ENCODE assay signal across 21 cellular contexts in the genomic region with DNA sequence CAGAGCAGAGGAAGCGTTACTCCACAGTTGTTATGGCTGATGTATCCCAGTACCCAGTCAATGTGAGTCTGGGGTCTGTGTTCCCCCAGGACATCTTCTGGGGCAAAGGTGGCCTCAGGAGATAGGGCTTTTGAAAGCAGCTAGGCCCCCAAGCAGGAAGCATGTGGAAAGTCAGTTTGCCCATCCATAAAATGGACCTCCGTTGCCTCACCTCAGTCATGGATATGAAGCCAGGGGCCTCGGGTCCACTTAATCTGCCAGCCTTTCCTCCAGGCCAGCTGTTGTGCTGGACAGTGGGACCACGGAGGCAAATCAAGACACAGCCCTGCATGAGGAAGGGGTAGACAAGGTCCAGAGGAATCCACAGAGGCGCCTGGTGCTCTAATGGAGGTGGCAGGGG. TPM values are rescaled to one million over a fixed set of nuclear protein-coding genes. Genes with fewer than 3 reads are reported as not detected.
A peak's percentile ranks its signal among the peaks of the same experiment; 100 is the strongest.
DNase-seq lines count a peak whose midpoint lies in the region; ATAC-seq and TF ChIP-seq lines count a peak whose summit lies in the region.
"Had no signal": no experiment of that assay in that cellular context is flagged by ENCODE, and none has a peak within 500 bp of the region (broad histone marks: within the 10 kb centered on the region; RNA-seq: fewer than 3 reads in every experiment).

No MANE protein-coding gene starts in this region.

- H3K27ac ChIP-seq in vagina, result no peak overlapping the region
- H3K27ac ChIP-seq: heart left ventricle, VCaP had no signal

- no peak for ATAC-seq in stimulated activated effector memory CD8-positive, alpha-beta T cell treated with anti-CD3 and anti-CD28 coated beads, Interleukin-12 subunit alpha, Interleukin-12 subunit beta, amount 100 ng/mL, for 72 hours
- ATAC-seq: GM12878, heart left ventricle, mucosa of descending colon had no signal

- H3K36me3 Mint-ChIP-seq in activated naive CD8-positive, alpha-beta T cell, result peaks cover 2% of the 10 kb centered on the region
- H3K36me3 Mint-ChIP-seq in activated naive CD8-positive, alpha-beta T cell treated with anti-CD3 and anti-CD28 coated beads for 36 hours, result peaks cover 1% of the 10 kb centered on the region
- H3K36me3 Mint-ChIP-seq in activated T-helper 1 cell treated with anti-CD3 and anti-CD28 coated beads, Interleukin-12 subunit alpha, Interleukin-12 subunit beta, Interleukin-2, Interleukin-4 antibody, amounts not matched to agents 30 ng/mL and 10 ng/mL and 1 ng/mL, durations not matched to agents 14 hours and 24 hours and 36 hours (ENCODE audit: low read depth), result no peaks in the 10 kb centered on the region
- H3K36me3 Mint-ChIP-seq in glutamatergic neuron (ENCODE audit: unreplicated experiment), result peaks cover 12% of the 10 kb centered on the region
- no peaks in the 10 kb centered on the region for H3K36me3 Mint-ChIP-seq in stimulated activated effector memory CD8-positive, alpha-beta T cell treated with anti-CD3 and anti-CD28 coated beads, Interleukin-12 subunit alpha, Interleukin-12 subunit beta, amount 100 ng/mL, for 72 hours
- H3K36me3 Mint-ChIP-seq: activated naive CD4-positive, alpha-beta T cell treated with anti-CD3 and anti-CD28 coated beads, Interleukin-2, amount 50 U/mL, for 24 hours had no signal

- TF ChIP-seq CTCF in glutamatergic neuron (IDR thresholded peaks at IDR 0.05; ENCODE audit: partially characterized antibody, unreplicated experiment) (no peak), vagina (IDR thresholded peaks at IDR 0.05) (no peak)

- no peak overlapping the region for H3K4me3 ChIP-seq in vagina
- H3K4me3 ChIP-seq: GM12878, heart left ventricle, mucosa of descending colon had no signal

- peaks cover 27% of the 10 kb centered on the region for H3K27me3 Mint-ChIP-seq in activated naive CD8-positive, alpha-beta T cell
- H3K27me3 Mint-ChIP-seq in activated naive CD8-positive, alpha-beta T cell treated with anti-CD3 and anti-CD28 coated beads for 36 hours, result peaks cover 80% of the 10 kb centered on the region
- peaks cover 25% of the 10 kb centered on the region for H3K27me3 Mint-ChIP-seq in activated T-helper 1 cell treated with anti-CD3 and anti-CD28 coated beads, Interleukin-12 subunit alpha, Interleukin-12 subunit beta, Interleukin-2, Interleukin-4 antibody, amounts not matched to agents 30 ng/mL and 10 ng/mL and 1 ng/mL, durations not matched to agents 14 hours and 24 hours and 36 hours (ENCODE audit: insufficient read depth)
- peaks cover 39% of the 10 kb centered on the region for H3K27me3 Mint-ChIP-seq in glutamatergic neuron (ENCODE audit: unreplicated experiment)

- intact Hi-C loops in activated T-helper 1 cell treated with anti-CD3 and anti-CD28 coated beads, Interleukin-12 subunit alpha, Interleukin-12 subunit beta, Interleukin-2, Interleukin-4 antibody, amounts not matched to agents 30 ng/mL and 10 ng/mL and 1 ng/mL, durations not matched to agents 14 hours and 24 hours and 36 hours (cut with micrococcal nuclease), result no loop called here
- intact Hi-C loops in vagina (cut with DNase I), result no loop called here

- H3K9me3 Mint-ChIP-seq in activated naive CD8-positive, alpha-beta T cell (ENCODE audit: low read depth), result no peaks in the 10 kb centered on the region
- H3K9me3 Mint-ChIP-seq in activated naive CD8-positive, alpha-beta T cell treated with anti-CD3 and anti-CD28 coated beads for 36 hours, result peaks cover 4% of the 10 kb centered on the region
- no peaks in the 10 kb centered on the region for H3K9me3 Mint-ChIP-seq in activated T-helper 1 cell treated with anti-CD3 and anti-CD28 coated beads, Interleukin-12 subunit alpha, Interleukin-12 subunit beta, Interleukin-2, Interleukin-4 antibody, amounts not matched to agents 30 ng/mL and 10 ng/mL and 1 ng/mL, durations not matched to agents 14 hours and 24 hours and 36 hours
- H3K9me3 Mint-ChIP-seq in glutamatergic neuron (ENCODE audit: unreplicated experiment), result peaks cover 22% of the 10 kb centered on the region
- H3K9me3 Mint-ChIP-seq in stimulated activated effector memory CD8-positive, alpha-beta T cell treated with anti-CD3 and anti-CD28 coated beads, Interleukin-12 subunit alpha, Interleukin-12 subunit beta, amount 100 ng/mL, for 72 hours, result no peaks in the 10 kb centered on the region
- H3K9me3 Mint-ChIP-seq: activated CD4-positive, alpha-beta memory T cell treated with anti-CD3 and anti-CD28 coated beads for 36 hours; activated naive CD4-positive, alpha-beta T cell treated with anti-CD3 and anti-CD28 coated beads, Interleukin-2, amount 50 U/mL, for 24 hours had no signal

- no peaks in the 10 kb centered on the region for H3K9me3 ChIP-seq in vagina
- H3K9me3 ChIP-seq: heart left ventricle, mucosa of descending colon had no signal

- no peaks in the 10 kb centered on the region for H3K36me3 ChIP-seq in vagina
- H3K36me3 ChIP-seq: heart left ventricle had no signal

- H3K27me3 ChIP-seq in vagina, result peaks cover 13% of the 10 kb centered on the region

- H3K4me1 ChIP-seq in vagina, result peaks cover 27% of the 10 kb centered on the region

- no peak for DNase-seq in activated naive CD8-positive, alpha-beta T cell treated with anti-CD3 and anti-CD28 coated beads for 36 hours
- DNase-seq in activated T-helper 1 cell treated with anti-CD3 and anti-CD28 coated beads, Interleukin-12 subunit alpha, Interleukin-12 subunit beta, Interleukin-2, Interleukin-4 antibody, amounts not matched to agents 30 ng/mL and 10 ng/mL and 1 ng/mL, durations not matched to agents 14 hours and 24 hours and 36 hours (ENCODE audit: low spot score), result no peak
- no peak for DNase-seq in glutamatergic neuron
- DNase-seq in stimulated activated effector memory CD8-positive, alpha-beta T cell treated with anti-CD3 and anti-CD28 coated beads, Interleukin-12 subunit alpha, Interleukin-12 subunit beta, amount 100 ng/mL, for 72 hours (ENCODE audit: low spot score in 2 of 2), result no peak
- no peak for DNase-seq in vagina (ENCODE audit: extremely low spot score in 2 of 2)
- DNase-seq in cerebellar cortex (ENCODE audit: low spot score), result no peak
- no peak for DNase-seq in DMS79 (lab: John Stamatoyannopoulos, UW)
- DNase-seq: ACHN; activated CD4-positive, alpha-beta memory T cell treated with anti-CD3 and anti-CD28 coated beads for 36 hours; NCI-H187; NCI-H2227 treated with DMSO at 0.1 percent for 48 hours; NCI-H748 treated with DMSO at 0.1 percent for 48 hours; occipital lobe; SHP77 treated with DMSO at 0.1 percent for 48 hours; stimulated activated CD8-positive, alpha-beta memory T cell treated with anti-CD3 and anti-CD28 coated beads, Interleukin-4, amount 100 ng/mL, for 48 hours had no signal

- H3K27ac Mint-ChIP-seq in activated naive CD8-positive, alpha-beta T cell, result no peak overlapping the region
- no peak overlapping the region for H3K27ac Mint-ChIP-seq in activated naive CD8-positive, alpha-beta T cell treated with anti-CD3 and anti-CD28 coated beads for 36 hours
- H3K27ac Mint-ChIP-seq in activated T-helper 1 cell treated with anti-CD3 and anti-CD28 coated beads, Interleukin-12 subunit alpha, Interleukin-12 subunit beta, Interleukin-2, Interleukin-4 antibody, amounts not matched to agents 30 ng/mL and 10 ng/mL and 1 ng/mL, durations not matched to agents 14 hours and 24 hours and 36 hours, result no peak overlapping the region
- H3K27ac Mint-ChIP-seq in glutamatergic neuron (ENCODE audit: unreplicated experiment), result no peak overlapping the region
- no peak overlapping the region for H3K27ac Mint-ChIP-seq in stimulated activated effector memory CD8-positive, alpha-beta T cell treated with anti-CD3 and anti-CD28 coated beads, Interleukin-12 subunit alpha, Interleukin-12 subunit beta, amount 100 ng/mL, for 72 hours
- H3K27ac Mint-ChIP-seq: activated CD4-positive, alpha-beta memory T cell treated with anti-CD3 and anti-CD28 coated beads for 36 hours; activated naive CD4-positive, alpha-beta T cell treated with anti-CD3 and anti-CD28 coated beads, Interleukin-2, amount 50 U/mL, for 24 hours had no signal

- peaks cover 18% of the 10 kb centered on the region for H3K4me1 Mint-ChIP-seq in activated naive CD8-positive, alpha-beta T cell (ENCODE audit: low read depth)
- peaks cover 20% of the 10 kb centered on the region for H3K4me1 Mint-ChIP-seq in activated naive CD8-positive, alpha-beta T cell treated with anti-CD3 and anti-CD28 coated beads for 36 hours
- H3K4me1 Mint-ChIP-seq in activated T-helper 1 cell treated with anti-CD3 and anti-CD28 coated beads, Interleukin-12 subunit alpha, Interleukin-12 subunit beta, Interleukin-2, Interleukin-4 antibody, amounts not matched to agents 30 ng/mL and 10 ng/mL and 1 ng/mL, durations not matched to agents 14 hours and 24 hours and 36 hours (ENCODE audit: low read depth), result peaks cover 23% of the 10 kb centered on the region
- H3K4me1 Mint-ChIP-seq in glutamatergic neuron (ENCODE audit: low read depth, unreplicated experiment), result peaks cover 4% of the 10 kb centered on the region
- H3K4me1 Mint-ChIP-seq in stimulated activated effector memory CD8-positive, alpha-beta T cell treated with anti-CD3 and anti-CD28 coated beads, Interleukin-12 subunit alpha, Interleukin-12 subunit beta, amount 100 ng/mL, for 72 hours, result peaks cover 31% of the 10 kb centered on the region

- no peak for TF ChIP-seq POLR2A in vagina (IDR thresholded peaks at IDR 0.05)

- peak overlapping the region; percentile 51 for H3K4me3 Mint-ChIP-seq in activated naive CD8-positive, alpha-beta T cell
- no peak overlapping the region for H3K4me3 Mint-ChIP-seq in activated naive CD8-positive, alpha-beta T cell treated with anti-CD3 and anti-CD28 coated beads for 36 hours
- H3K4me3 Mint-ChIP-seq in activated T-helper 1 cell treated with anti-CD3 and anti-CD28 coated beads, Interleukin-12 subunit alpha, Interleukin-12 subunit beta, Interleukin-2, Interleukin-4 antibody, amounts not matched to agents 30 ng/mL and 10 ng/mL and 1 ng/mL, durations not matched to agents 14 hours and 24 hours and 36 hours, result peak overlapping the region; percentile 66
- peak overlapping the region; percentile 55 for H3K4me3 Mint-ChIP-seq in glutamatergic neuron (ENCODE audit: unreplicated experiment)
- peak overlapping the region; percentile 79 for H3K4me3 Mint-ChIP-seq in stimulated activated effector memory CD8-positive, alpha-beta T cell treated with anti-CD3 and anti-CD28 coated beads, Interleukin-12 subunit alpha, Interleukin-12 subunit beta, amount 100 ng/mL, for 72 hours
- H3K4me3 Mint-ChIP-seq: activated CD4-positive, alpha-beta memory T cell treated with anti-CD3 and anti-CD28 coated beads for 36 hours; activated naive CD4-positive, alpha-beta T cell treated with anti-CD3 and anti-CD28 coated beads, Interleukin-2, amount 50 U/mL, for 24 hours had no signal

RNA-seq across cellular contexts. Expression of a gene that starts 3.3 kb away (rescaled TPM):
- 1 to 10 TPM; 1.3 to 1.5 TPM for total RNA-seq in activated naive CD8-positive, alpha-beta T cell treated with anti-CD3 and anti-CD28 coated beads for 36 hours
- 3.3 and 6.0 TPM in 2 replicates for total RNA-seq in activated T-helper 1 cell treated with anti-CD3 and anti-CD28 coated beads, Interleukin-12 subunit alpha, Interleukin-12 subunit beta, Interleukin-2, Interleukin-4 antibody, amounts not matched to agents 30 ng/mL and 10 ng/mL and 1 ng/mL, durations not matched to agents 14 hours and 24 hours and 36 hours
- 114 TPM for total RNA-seq in glutamatergic neuron (ENCODE audit: unreplicated experiment)
- 180 TPM for total RNA-seq in vagina

RNA-seq across cellular contexts. Expression of a gene that starts 16.0 kb away (rescaled TPM):
- 10 to 100 TPM; 21.7 to 24.0 TPM for total RNA-seq in activated naive CD8-positive, alpha-beta T cell treated with anti-CD3 and anti-CD28 coated beads for 36 hours
- 21.7 and 26.4 TPM in 2 replicates for total RNA-seq in activated T-helper 1 cell treated with anti-CD3 and anti-CD28 coated beads, Interleukin-12 subunit alpha, Interleukin-12 subunit beta, Interleukin-2, Interleukin-4 antibody, amounts not matched to agents 30 ng/mL and 10 ng/mL and 1 ng/mL, durations not matched to agents 14 hours and 24 hours and 36 hours
- total RNA-seq in glutamatergic neuron (ENCODE audit: unreplicated experiment) (17.9 TPM), vagina (37.3 TPM)

RNA-seq across cellular contexts. Expression of a gene that starts 38.4 kb away (rescaled TPM):
- 10 to 100 TPM; 67.2 to 73.5 TPM for total RNA-seq in activated naive CD8-positive, alpha-beta T cell treated with anti-CD3 and anti-CD28 coated beads for 36 hours
- 114 and 115 TPM in 2 replicates for total RNA-seq in activated T-helper 1 cell treated with anti-CD3 and anti-CD28 coated beads, Interleukin-12 subunit alpha, Interleukin-12 subunit beta, Interleukin-2, Interleukin-4 antibody, amounts not matched to agents 30 ng/mL and 10 ng/mL and 1 ng/mL, durations not matched to agents 14 hours and 24 hours and 36 hours
- total RNA-seq in glutamatergic neuron (ENCODE audit: unreplicated experiment) (150 TPM), vagina (108 TPM)

RNA-seq across cellular contexts. Expression of a gene that starts 40.9 kb away (rescaled TPM):
- not detected for total RNA-seq in activated naive CD8-positive, alpha-beta T cell treated with anti-CD3 and anti-CD28 coated beads for 36 hours
- total RNA-seq in activated T-helper 1 cell treated with anti-CD3 and anti-CD28 coated beads, Interleukin-12 subunit alpha, Interleukin-12 subunit beta, Interleukin-2, Interleukin-4 antibody, amounts not matched to agents 30 ng/mL and 10 ng/mL and 1 ng/mL, durations not matched to agents 14 hours and 24 hours and 36 hours, result 0.59 TPM in 1 of 2 replicates, not detected in the other
- total RNA-seq in glutamatergic neuron (ENCODE audit: unreplicated experiment) (0.42 TPM), vagina (0.49 TPM)
- total RNA-seq: activated CD4-positive, alpha-beta memory T cell treated with anti-CD3 and anti-CD28 coated beads for 36 hours; GM12878 had no signal

Comparison
In these comparisons a context has a peak if more than half of its experiments do, and no peak if none do; other contexts are left out.
1. RNA of a gene that starts 3.3 kb away (total RNA-seq): 180 TPM in vagina (single experiment) and 114 TPM in glutamatergic neuron (single experiment); 3.3 to 6.0 TPM in activated T-helper 1 cell treated with anti-CD3 and anti-CD28 coated beads, Interleukin-12 subunit alpha, Interleukin-12 subunit beta, Interleukin-2, Interleukin-4 antibody, amounts not matched to agents 30 ng/mL and 10 ng/mL and 1 ng/mL, durations not matched to agents 14 hours and 24 hours and 36 hours and 1.3 to 1.5 TPM in activated naive CD8-positive, alpha-beta T cell treated with anti-CD3 and anti-CD28 coated beads for 36 hours; every median in the first group is over 10 times any median in the second.